Comparison of ENCODE assay signal across 22 cellular contexts in genomic region chr5:170145462-170145861, GRCh38. TPM values are rescaled to one million over a fixed set of nuclear protein-coding genes. Genes with fewer than 3 reads are reported as not detected.
DNase-seq lines count a peak whose midpoint lies in the region; ATAC-seq, FAIRE-seq and TF ChIP-seq lines count a peak whose summit lies in the region.
"Had no signal": no experiment of that assay in that cellular context is flagged by ENCODE, and none has a peak within 500 bp of the region (broad histone marks: within the 10 kb centered on the region; RNA-seq: fewer than 3 reads in every experiment).

No MANE protein-coding gene starts in this region.

- H3K36me3 Mint-ChIP-seq in naive thymus-derived CD8-positive, alpha-beta T cell: no peaks in the 10 kb centered on the region
- H3K36me3 Mint-ChIP-seq: CD8-positive, alpha-beta memory T cell had no signal

- POLR2A ChIA-PET in A549 (lab: Yijun Ruan, JAX): no interaction called here
- POLR2A ChIA-PET in naive thymus-derived CD8-positive, alpha-beta T cell (lab: Charles Lee): no interaction called here

- no peaks in the 10 kb centered on the region for H3K9me3 ChIP-seq in A549
- H3K9me3 ChIP-seq: gastrocnemius medialis, left ventricle myocardium inferior had no signal

- TF ChIP-seq EP300 in A549 (IDR thresholded peaks at IDR 0.05): no peak

- CTCF ChIA-PET in A549 (lab: Yijun Ruan, JAX): interaction anchor here (0.6 to 1.2 kb wide), 5 partner anchors 23 to 75 kb away, joined by 3 to 5 read pairs (median 3); no protein-coding TSS in a partner anchor

- WGBS in A549 (ENCODE audit: missing lambda C conversion rate): 54% methylated on average over 4 of the region's 4 CpGs

- H3K27ac ChIP-seq in A549: 0 out of 6 replicates have a peak overlapping the region, but pooled peaks of 1 of the 2 experiments have one; percentile 19
- H3K27ac ChIP-seq: coronary artery, gastrocnemius medialis, left ventricle myocardium inferior, ovary had no signal

- TF ChIP-seq POLR2A in A549 (IDR thresholded peaks at IDR 0.05; ENCODE audit: low read length): no peak

- DNase-seq in A549 (ENCODE audit: low read depth in 1 of 2, low spot score in 1 of 2) (peak in 1 of 2 experiments; percentile 37), RPMI7951 (ENCODE audit: low read depth) (peak; percentile 20), choroid plexus epithelial cell (ENCODE audit: low read depth) (peak; percentile 12), NCI-H187 treated with DMSO at 0.1 percent for 48 hours (lab: John Stamatoyannopoulos, UW) (no peak), middle frontal gyrus (ENCODE audit: extremely low spot score, low spot score) (no peak), mucosa of gallbladder (ENCODE audit: low spot score) (no peak)
- DNase-seq in naive thymus-derived CD8-positive, alpha-beta T cell: no peak
- DNase-seq: activated CD4-positive, alpha-beta T cell treated with anti-CD3 and anti-CD28 coated beads, Interleukin-2, amount 10 ng/mL, durations not matched to agents 24 days and 14 days; activated naive CD4-positive, alpha-beta T cell treated with Interleukin-2 at 50 U/mL for 16 hours; CD8-positive, alpha-beta memory T cell; gastrocnemius medialis; KBM-7; left ventricle myocardium inferior; NCI-H2227 treated with DMSO at 0.1 percent for 48 hours; ovary; SHP77; stimulated activated CD4-positive, alpha-beta T cell treated with anti-CD3 and anti-CD28 coated beads, Interleukin-2, amount 100 ng/mL, for 48 hours; T-helper 9 cell had no signal

- FAIRE-seq in A549 (lab: Jason Lieb, UNC): peak; percentile 59
- FAIRE-seq: GM12891, H54 had no signal

- H3K4me1 ChIP-seq in A549: peaks cover under 1% of the 10 kb centered on the region; the same call in 2 of the 3 replicates
- H3K4me1 ChIP-seq: gastrocnemius medialis, left ventricle myocardium inferior had no signal

- no peak overlapping the region for H3K27ac Mint-ChIP-seq in naive thymus-derived CD8-positive, alpha-beta T cell
- H3K27ac Mint-ChIP-seq: activated CD4-positive, alpha-beta T cell treated with anti-CD3 and anti-CD28 coated beads, Interleukin-2, amount 10 ng/mL, durations not matched to agents 24 days and 14 days; CD8-positive, alpha-beta memory T cell had no signal

- H3K4me3 ChIP-seq in A549 (no peak overlapping the region), choroid plexus epithelial cell (ENCODE audit: low read depth, low read length) (no peak overlapping the region)
- H3K4me3 ChIP-seq: coronary artery, gastrocnemius medialis, left ventricle myocardium inferior, ovary had no signal

- ATAC-seq in A549 (no peak), GM18867 (IDR thresholded peaks at IDR 0.05; ENCODE audit: unreplicated experiment) (peak; percentile 43)
- no peak for ATAC-seq in naive thymus-derived CD8-positive, alpha-beta T cell
- ATAC-seq: gastrocnemius medialis had no signal

- no peak for TF ChIP-seq RAD21 in A549 (conservative IDR thresholded peaks at IDR 0.05 in 1 of 2, IDR thresholded peaks at IDR 0.05 in 1 of 2)

- peaks cover 0 to 16% (median 6%) of the 10 kb centered on the region in 5 donors for H3K27me3 Mint-ChIP-seq in naive thymus-derived CD8-positive, alpha-beta T cell

- no peak overlapping the region for H3K4me3 Mint-ChIP-seq in naive thymus-derived CD8-positive, alpha-beta T cell
- H3K4me3 Mint-ChIP-seq: activated CD4-positive, alpha-beta T cell treated with anti-CD3 and anti-CD28 coated beads, Interleukin-2, amount 10 ng/mL, durations not matched to agents 24 days and 14 days had no signal

- no peak overlapping the region for H3K4me2 ChIP-seq in A549

- TF ChIP-seq CTCF in A549 (IDR thresholded peaks at IDR 0.05) (no peak), choroid plexus epithelial cell (conservative IDR thresholded peaks at IDR 0.05; ENCODE audit: low read depth, low read length) (no peak)

- H3K4me1 Mint-ChIP-seq in naive thymus-derived CD8-positive, alpha-beta T cell: no peaks in the 10 kb centered on the region
- H3K4me1 Mint-ChIP-seq: activated CD4-positive, alpha-beta T cell treated with anti-CD3 and anti-CD28 coated beads, Interleukin-2, amount 10 ng/mL, durations not matched to agents 24 days and 14 days; CD8-positive, alpha-beta memory T cell had no signal

- no peaks in the 10 kb centered on the region for H3K9me3 Mint-ChIP-seq in naive thymus-derived CD8-positive, alpha-beta T cell
- H3K9me3 Mint-ChIP-seq: activated CD4-positive, alpha-beta T cell treated with anti-CD3 and anti-CD28 coated beads, Interleukin-2, amount 10 ng/mL, durations not matched to agents 24 days and 14 days; CD8-positive, alpha-beta memory T cell had no signal

TF ChIP-seq in A549, 52 proteins besides CTCF, POLR2A, EP300 and RAD21:
- TF ChIP-seq CHD4 (IDR thresholded peaks at IDR 0.05; ENCODE audit: borderline replicate concordance): no peak
- TF ChIP-seq USF2 (IDR thresholded peaks at IDR 0.05): peak; percentile 12; the same call in 1 of the 2 replicates

RNA-seq across cellular contexts. Expression of gene FOXI1, which starts 39.8 kb away (rescaled TPM):
- polyA plus RNA-seq in A549 (2011; rRNA removed): not detected in 2 replicates
- polyA plus RNA-seq in A549 (2012; cell fraction: cytosol; rRNA removed): 0.01 TPM in 1 of 2 replicates, not detected in the other
- polyA plus RNA-seq in A549 (2012; cell fraction: nucleus; rRNA removed): 0.06 TPM in 1 of 2 replicates, not detected in the other
- not detected in 3 replicates for polyA plus RNA-seq in A549 (2017; fragmentation: RNase III; extraction: RNeasy Plus Mini Kit Qiagen cat#74134 plus additional on column Dnase treatment)
- polyA minus RNA-seq in A549 (2011; rRNA and poly(A)+ RNA removed): not detected in 2 replicates
- not detected in 2 replicates for total RNA-seq in RPMI7951 (2014; rRNA removed; shearing (Covaris generic))
- total RNA-seq in naive thymus-derived CD8-positive, alpha-beta T cell: not detected
- not detected for polyA plus RNA-seq in naive thymus-derived CD8-positive, alpha-beta T cell
- total RNA-seq in mucosa of gallbladder: 0.69 TPM
- total RNA-seq: CD8-positive, alpha-beta memory T cell; gastrocnemius medialis; left ventricle myocardium inferior; ovary had no signal
- polyA plus RNA-seq: CD8-positive, alpha-beta memory T cell; ovary had no signal

Comparison
In these comparisons a context has a peak if more than half of its experiments do, and no peak if none do; other contexts are left out.
1. DNase-seq: peak in RPMI7951 (single experiment) and choroid plexus epithelial cell (single experiment); none in naive thymus-derived CD8-positive, alpha-beta T cell (0 of 10), NCI-H187 treated with DMSO at 0.1 percent for 48 hours (single experiment), middle frontal gyrus (single experiment) and mucosa of gallbladder (single experiment).